ENCODE assay signal across 26 cellular contexts in the genomic region with DNA sequence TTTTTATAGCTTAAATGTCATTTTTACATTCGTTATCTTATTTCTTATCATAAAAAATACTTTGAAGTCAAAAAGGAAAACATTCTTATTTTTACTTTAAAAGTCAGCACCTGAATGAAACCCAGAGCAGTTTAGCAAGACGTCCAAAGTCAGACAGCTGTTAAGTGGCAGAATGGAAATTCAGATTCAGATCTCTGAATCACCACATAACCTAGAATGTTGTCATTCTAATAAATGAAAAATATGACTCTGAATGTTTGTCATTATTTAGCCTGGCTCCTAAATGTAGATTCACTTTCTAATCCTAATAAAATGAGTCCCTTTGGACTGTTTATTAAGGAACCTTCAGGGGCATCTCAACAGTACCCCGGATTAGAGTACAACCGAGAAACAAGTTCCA.
"Had no signal": no experiment of that assay in that cellular context is flagged by ENCODE, and none has a peak within 500 bp of the region (broad histone marks: within the 10 kb centered on the region; RNA-seq: fewer than 3 reads in every experiment).

No MANE protein-coding gene starts in this region.

- H3K4me1 ChIP-seq: stomach, suprapubic skin, testis, tibial artery, tibial nerve, transverse colon, upper lobe of left lung, uterus, vagina had no signal

- H3K36me3 ChIP-seq: stomach, suprapubic skin, thoracic aorta, tibial artery, tibial nerve, transverse colon, upper lobe of left lung, uterus, vagina had no signal

- H3K4me3 ChIP-seq: stomach, suprapubic skin, testis, thoracic aorta, tibial artery, tibial nerve, transverse colon, upper lobe of left lung, uterus, vagina had no signal

- ATAC-seq: stimulated activated effector memory CD8-positive, alpha-beta T cell treated with anti-CD3 and anti-CD28 coated beads, Interleukin-12 subunit alpha, Interleukin-12 subunit beta, amount 100 ng/mL, for 72 hours; stimulated activated memory B cell treated with anti-CD40 and anti-IgM and Interleukin-4, amounts not matched to agents 10 μg/mL and 1 μg/mL and 100 μg/mL, for 72 hours; stimulated activated naive B cell treated with anti-CD40 and anti-IgM and Interleukin-4, amounts not matched to agents 10 μg/mL and 1 μg/mL and 100 μg/mL, for 72 hours; stimulated activated naive CD8-positive, alpha-beta T cell treated with anti-CD3 and anti-CD28 coated beads, Interleukin-15, amount 100 ng/mL, for 72 hours; stimulated activated naive CD8-positive, alpha-beta T cell treated with anti-CD3 and anti-CD28 coated beads, Interleukin-15, Interleukin-2, amounts not matched to agents 100 U/mL and 50 U/mL, for 24 hours had no signal

- DNase-seq: stimulated activated CD4-positive, alpha-beta T cell treated with anti-CD3 and anti-CD28 coated beads, Interleukin-2, amount 100 ng/mL, for 24 hours; stimulated activated CD4-positive, alpha-beta T cell treated with anti-CD3 and anti-CD28 coated beads, Interleukin-2, amount 100 ng/mL, for 48 hours; stimulated activated CD4-positive, alpha-beta T cell treated with anti-CD3 and anti-CD28 coated beads, Interleukin-4, amount 100 ng/mL, for 1 hour; stimulated activated CD4-positive, alpha-beta T cell treated with anti-CD3 and anti-CD28 coated beads, Interleukin-4, amount 100 ng/mL, for 24 hours; stimulated activated CD4-positive, alpha-beta T cell treated with anti-CD3 and anti-CD28 coated beads, Interleukin-4, amount 100 ng/mL, for 4 hours; stimulated activated CD8-positive, alpha-beta memory T cell treated with anti-CD3 and anti-CD28 coated beads, Interleukin-4, amount 100 ng/mL, for 48 hours; stimulated activated naive B cell treated with anti-CD40 and anti-IgM and Interleukin-4, amounts not matched to agents 10 μg/mL and 1 μg/mL and 100 μg/mL, for 72 hours; stimulated activated naive CD4-positive, alpha-beta T cell; stimulated activated naive CD4-positive, alpha-beta T cell treated with Interleukin-2 at 50 U/mL for 16 hours; stimulated activated naive CD8-positive, alpha-beta T cell treated with anti-CD3 and anti-CD28 coated beads, Interleukin-15, amount 100 ng/mL, for 72 hours; stimulated activated naive CD8-positive, alpha-beta T cell treated with anti-CD3 and anti-CD28 coated beads, Interleukin-15, Interleukin-2, amounts not matched to agents 100 U/mL and 50 U/mL, for 24 hours; stomach; substantia nigra; testis; tibial artery; transverse colon; upper lobe of left lung; uterus had no signal

- H3K4me1 Mint-ChIP-seq: stimulated activated effector memory CD8-positive, alpha-beta T cell treated with anti-CD3 and anti-CD28 coated beads, Interleukin-12 subunit alpha, Interleukin-12 subunit beta, amount 100 ng/mL, for 72 hours; stimulated activated memory B cell treated with anti-CD40 and anti-IgM and Interleukin-4, amounts not matched to agents 10 μg/mL and 1 μg/mL and 100 μg/mL, for 72 hours; stimulated activated naive B cell treated with anti-CD40 and anti-IgM and Interleukin-4, amounts not matched to agents 10 μg/mL and 1 μg/mL and 100 μg/mL, for 72 hours; stimulated activated naive CD8-positive, alpha-beta T cell treated with anti-CD3 and anti-CD28 coated beads, Interleukin-15, amount 100 ng/mL, for 72 hours had no signal

- H3K27me3 ChIP-seq: stomach, suprapubic skin, testis, tibial artery, tibial nerve, upper lobe of left lung, uterus, vagina had no signal

- H3K27ac Mint-ChIP-seq: stimulated activated effector memory CD8-positive, alpha-beta T cell treated with anti-CD3 and anti-CD28 coated beads, Interleukin-12 subunit alpha, Interleukin-12 subunit beta, amount 100 ng/mL, for 72 hours; stimulated activated memory B cell treated with anti-CD40 and anti-IgM and Interleukin-4, amounts not matched to agents 10 μg/mL and 1 μg/mL and 100 μg/mL, for 72 hours; stimulated activated naive B cell treated with anti-CD40 and anti-IgM and Interleukin-4, amounts not matched to agents 10 μg/mL and 1 μg/mL and 100 μg/mL, for 72 hours; stimulated activated naive CD8-positive, alpha-beta T cell treated with anti-CD3 and anti-CD28 coated beads, Interleukin-15, amount 100 ng/mL, for 72 hours; stimulated activated naive CD8-positive, alpha-beta T cell treated with anti-CD3 and anti-CD28 coated beads, Interleukin-15, Interleukin-2, amounts not matched to agents 100 ng/mL and 50 ng/mL, for 24 hours; type B pancreatic cell had no signal

- H3K36me3 Mint-ChIP-seq: stimulated activated effector memory CD8-positive, alpha-beta T cell treated with anti-CD3 and anti-CD28 coated beads, Interleukin-12 subunit alpha, Interleukin-12 subunit beta, amount 100 ng/mL, for 72 hours; type B pancreatic cell had no signal

- H3K4me3 Mint-ChIP-seq: stimulated activated effector memory CD8-positive, alpha-beta T cell treated with anti-CD3 and anti-CD28 coated beads, Interleukin-12 subunit alpha, Interleukin-12 subunit beta, amount 100 ng/mL, for 72 hours; stimulated activated memory B cell treated with anti-CD40 and anti-IgM and Interleukin-4, amounts not matched to agents 10 μg/mL and 1 μg/mL and 100 μg/mL, for 72 hours; stimulated activated naive B cell treated with anti-CD40 and anti-IgM and Interleukin-4, amounts not matched to agents 10 μg/mL and 1 μg/mL and 100 μg/mL, for 72 hours; stimulated activated naive CD8-positive, alpha-beta T cell treated with anti-CD3 and anti-CD28 coated beads, Interleukin-15, amount 100 ng/mL, for 72 hours; stimulated activated naive CD8-positive, alpha-beta T cell treated with anti-CD3 and anti-CD28 coated beads, Interleukin-15, Interleukin-2, amounts not matched to agents 100 ng/mL and 50 ng/mL, for 24 hours; type B pancreatic cell had no signal

- H3K27ac ChIP-seq: stomach, suprapubic skin, testis, thoracic aorta, tibial artery, tibial nerve, transverse colon, upper lobe of left lung, uterus, vagina had no signal

- H3K9me3 ChIP-seq: stomach, suprapubic skin, testis, thoracic aorta, tibial artery, tibial nerve, transverse colon, upper lobe of left lung, uterus, vagina had no signal
